Comparison of ENCODE assay signal across 1 cellular context in genomic region chr13:110447058-110447511, GRCh38.
TF ChIP-seq lines count a peak whose summit lies in the region.

No MANE protein-coding gene starts in this region.

TF ChIP-seq in K562, 482 proteins besides CTCF, POLR2A, EP300 and RAD21 (continued from another document):
- TF ChIP-seq MNT (conservative IDR thresholded peaks at IDR 0.05) (no peak), TOE1 (IDR thresholded peaks at IDR 0.05; ENCODE audit: borderline replicate concordance) (no peak), TOE1 (CRISPR knock-in tag; IDR thresholded peaks at IDR 0.05; ENCODE audit: borderline replicate concordance, low read depth) (no peak), BRF1 (IDR thresholded peaks at IDR 0.05; ENCODE audit: borderline replicate concordance, extremely low read depth, insufficient read length) (no peak), NCOR1 (IDR thresholded peaks at IDR 0.05) (no peak), ZNF41 (CRISPR knock-in tag; conservative IDR thresholded peaks at IDR 0.05) (no peak)
